ENCODE assay signal across 17 cellular contexts in genomic region chr2:225740086-225740485, GRCh38.
"Had no signal": no experiment of that assay in that cellular context is flagged by ENCODE, and none has a peak within 500 bp of the region (broad histone marks: within the 10 kb centered on the region; RNA-seq: fewer than 3 reads in every experiment).

No MANE protein-coding gene starts in this region.

- H3K27me3 ChIP-seq: esophagus squamous epithelium, neural progenitor cell, thyroid gland had no signal

- H3K9me3 ChIP-seq: adrenal gland, mucosa of descending colon, psoas muscle, thyroid gland had no signal

- H3K36me3 ChIP-seq: adrenal gland, esophagus squamous epithelium, neural progenitor cell, thyroid gland had no signal

- H3K4me1 ChIP-seq: esophagus squamous epithelium, neural progenitor cell, psoas muscle, thyroid gland had no signal

- H3K27ac ChIP-seq: adrenal gland, esophagus squamous epithelium, neural progenitor cell, psoas muscle, thyroid gland, VCaP had no signal

- H3K4me2 ChIP-seq: neural progenitor cell had no signal

- H3K4me3 ChIP-seq: adrenal gland, esophagus squamous epithelium, mucosa of descending colon, neural progenitor cell, psoas muscle, thyroid gland had no signal

- DNase-seq: activated CD4-positive, CD25-positive, alpha-beta regulatory T cell treated with anti-CD3 and anti-CD28 coated beads, Interleukin-2, amount 50 U/mL, for 72 hours; activated gamma-delta T cell; activated T-cell treated with anti-CD3 and anti-CD28 coated beads, Interleukin-2, amount 50 U/mL, for 72 hours; adrenal gland; dermis blood vessel endothelial cell; effector memory CD4-positive, alpha-beta T cell; esophagus squamous epithelium; mucosa of descending colon; naive B cell; psoas muscle; right cardiac atrium; stimulated activated CD4-positive, alpha-beta T cell treated with anti-CD3 and anti-CD28 coated beads, Interleukin-2, amount 100 ng/mL, for 24 hours; stimulated activated naive CD4-positive, alpha-beta T cell treated with Interleukin-2 at 50 U/mL for 16 hours; T-helper 2 cell; thyroid gland had no signal

- H3K9ac ChIP-seq: neural progenitor cell had no signal

- H2AFZ ChIP-seq: neural progenitor cell had no signal
